ENCODE assay signal across 9 cellular contexts in the genomic region with DNA sequence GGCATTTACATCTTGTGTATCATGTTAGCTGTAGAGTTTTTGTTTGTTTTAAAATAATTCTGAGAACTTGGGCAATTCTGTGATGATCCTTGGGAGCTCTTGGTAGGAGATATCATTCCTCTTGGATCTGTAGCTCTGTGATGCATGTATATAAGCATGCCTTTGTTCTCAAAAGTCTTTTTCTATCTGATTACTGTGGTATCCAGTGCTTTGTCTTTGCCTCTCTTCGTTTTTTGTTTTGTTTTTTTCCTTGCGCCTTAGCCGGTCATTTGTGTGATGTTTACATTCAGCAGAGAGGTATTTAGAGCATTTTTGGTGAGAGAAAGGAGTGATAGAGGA.
DNase-seq lines count a peak whose midpoint lies in the region.
"Had no signal": no experiment of that assay in that cellular context is flagged by ENCODE, and none has a peak within 500 bp of the region (broad histone marks: within the 10 kb centered on the region; RNA-seq: fewer than 3 reads in every experiment).

No MANE protein-coding gene starts in this region.

- H2AFZ ChIP-seq in Karpas-422 (ENCODE audit: low read length), result no peak overlapping the region

- H3K4me3 ChIP-seq in adipocyte (ENCODE audit: low read length), result peak overlapping the region; percentile 87
- peak overlapping the region; percentile 74 to 86 (median 84) for H3K4me3 ChIP-seq in subcutaneous abdominal adipose tissue (ENCODE audit: low read depth in 1 of 5, low read length in 5 of 5)
- H3K4me3 ChIP-seq in Karpas-422 (ENCODE audit: low read length), result no peak overlapping the region

- H3K27ac ChIP-seq in subcutaneous abdominal adipose tissue (ENCODE audit: low read depth, low read length) (peak overlapping the region; percentile 91), Karpas-422 (ENCODE audit: low read length) (no peak overlapping the region)

- no peaks in the 10 kb centered on the region for H3K9me3 Mint-ChIP-seq in immature natural killer cell

- H3K27me3 Mint-ChIP-seq in immature natural killer cell (ENCODE audit: low read depth in 3 of 3), result peaks cover 0 to 2% (median 0%) of the 10 kb centered on the region in 3 donors

- H3K4me1 Mint-ChIP-seq in immature natural killer cell, result peaks cover 51 to 74% of the 10 kb centered on the region in 2 donors

- H3K36me3 ChIP-seq in adipocyte (ENCODE audit: control insufficient read depth, insufficient read depth, low read length, severe bottlenecking) (peaks cover 4% of the 10 kb centered on the region), subcutaneous abdominal adipose tissue (ENCODE audit: control insufficient read depth in 5 of 5, insufficient read depth in 5 of 5, low read length in 5 of 5) (peaks cover 0 to 5% (median 0%) of the 10 kb centered on the region in 5 donors), Karpas-422 (ENCODE audit: insufficient read depth, low read length) (no peaks in the 10 kb centered on the region)

- no peaks in the 10 kb centered on the region for H3K9me2 ChIP-seq in Karpas-422 (replicated peaks; ENCODE audit: insufficient read depth, low read length)

- H3K9ac ChIP-seq in adipocyte (ENCODE audit: low read length) (peak overlapping the region; percentile 89), subcutaneous abdominal adipose tissue (ENCODE audit: low read length in 5 of 5) (peak overlapping the region; percentile 53 to 93 (median 87)), Karpas-422 (ENCODE audit: low read length) (no peak overlapping the region)

- no peaks in the 10 kb centered on the region for H3K79me2 ChIP-seq in Karpas-422 (ENCODE audit: low read length)

- H3K36me3 Mint-ChIP-seq in immature natural killer cell, result peaks cover 12 to 21% (median 13%) of the 10 kb centered on the region in 3 donors

- DNase-seq in NCI-H510A treated with DMSO at 0.1 percent for 48 hours (lab: John Stamatoyannopoulos, UW) (peak; percentile 20), NCI-H510A (lab: John Stamatoyannopoulos, UW) (no peak), adipocyte (ENCODE audit: low read depth) (peak; percentile 58), immature natural killer cell (no peak), SIG-M5 (lab: John Stamatoyannopoulos, UW) (no peak), Karpas-422 (no peak), EL (no peak)
- DNase-seq: NCI-H524 treated with DMSO at 0.1 percent for 48 hours had no signal

- no peak overlapping the region for H3K4me2 ChIP-seq in Karpas-422 (ENCODE audit: low read depth, low read length, poor library complexity, severe bottlenecking)

- peaks cover 3% of the 10 kb centered on the region; the same call in 1 of the 2 replicates for H4K20me1 ChIP-seq in Karpas-422 (ENCODE audit: insufficient read depth, low read depth, low read length)

- peak overlapping the region; percentile 86 to 94 (median 89) for H3K4me3 Mint-ChIP-seq in immature natural killer cell

- no peaks in the 10 kb centered on the region for H3K9me3 ChIP-seq in adipocyte (ENCODE audit: control insufficient read depth, low read length)
- H3K9me3 ChIP-seq in subcutaneous abdominal adipose tissue (ENCODE audit: control insufficient read depth in 5 of 5, low read length in 5 of 5), result no peaks in the 10 kb centered on the region
- no peaks in the 10 kb centered on the region for H3K9me3 ChIP-seq in Karpas-422 (ENCODE audit: low read length)

- peaks cover 34% of the 10 kb centered on the region for H3K4me1 ChIP-seq in adipocyte (ENCODE audit: control insufficient read depth, insufficient read depth, low read length)
- H3K4me1 ChIP-seq in subcutaneous abdominal adipose tissue (ENCODE audit: control insufficient read depth in 5 of 5, insufficient read depth in 5 of 5, low read length in 5 of 5), result peaks cover 0 to 24% (median 17%) of the 10 kb centered on the region in 5 donors
- no peaks in the 10 kb centered on the region for H3K4me1 ChIP-seq in Karpas-422 (ENCODE audit: low read length)

- H3K27ac Mint-ChIP-seq in immature natural killer cell, result peak overlapping the region; percentile 89 to 97 (median 94)

- H3K27me3 ChIP-seq in adipocyte (replicated peaks; ENCODE audit: control insufficient read depth, insufficient read depth, low read length) (no peaks in the 10 kb centered on the region), subcutaneous abdominal adipose tissue (ENCODE audit: control insufficient read depth in 5 of 5, insufficient read depth in 4 of 5, low read length in 5 of 5) (no peaks in the 10 kb centered on the region), Karpas-422 (ENCODE audit: low read length) (no peaks in the 10 kb centered on the region)

Comparison
In these comparisons a context has a peak if more than half of its experiments do, and no peak if none do; other contexts are left out.
1. DNase-seq: peak in NCI-H510A treated with DMSO at 0.1 percent for 48 hours (single experiment) and adipocyte (single experiment); none in NCI-H510A (single experiment), immature natural killer cell (0 of 3), SIG-M5 (single experiment), Karpas-422 (single experiment) and EL (single experiment).